Comparison of ENCODE assay signal across 17 cellular contexts in the genomic region with DNA sequence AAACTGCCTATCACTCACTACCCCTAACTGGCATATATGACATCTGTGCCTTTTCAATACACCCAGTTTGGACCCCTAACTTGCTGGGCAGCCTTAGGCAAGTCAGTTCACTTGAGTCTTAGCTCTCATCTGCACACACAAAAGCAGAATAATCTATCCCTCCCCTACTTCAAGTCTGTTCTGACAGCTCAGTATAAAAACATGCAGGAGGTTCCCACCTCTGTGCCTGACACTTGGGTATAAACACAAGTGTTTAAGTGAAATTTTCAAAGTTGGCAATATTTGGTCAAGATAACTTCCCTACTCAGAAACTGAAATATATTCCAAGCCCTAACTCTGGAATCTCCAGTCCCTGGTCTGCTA. TPM values are rescaled to one million over a fixed set of nuclear protein-coding genes. Genes with fewer than 3 reads are reported as not detected.
DNase-seq lines count a peak whose midpoint lies in the region; ATAC-seq and TF ChIP-seq lines count a peak whose summit lies in the region.
"Had no signal": no experiment of that assay in that cellular context is flagged by ENCODE, and none has a peak within 500 bp of the region (broad histone marks: within the 10 kb centered on the region; RNA-seq: fewer than 3 reads in every experiment).

No MANE protein-coding gene starts in this region.

- H3K36me3 ChIP-seq in GM23338 (ENCODE audit: insufficient read depth) = peaks cover 49% of the 10 kb centered on the region
- H3K36me3 ChIP-seq in mucosa of stomach (ENCODE audit: control insufficient read depth, insufficient read depth, low read length) = peaks cover 42% of the 10 kb centered on the region
- no peaks in the 10 kb centered on the region for H3K36me3 ChIP-seq in uterus
- H3K36me3 ChIP-seq: breast epithelium had no signal

- H3K4me3 Mint-ChIP-seq in Calu3 (ENCODE audit: low read depth, unreplicated experiment) (no peak overlapping the region), GM23338 (no peak overlapping the region)
- no peak overlapping the region for H3K4me3 Mint-ChIP-seq in activated CD8-positive, alpha-beta T cell treated with anti-CD3 and anti-CD28 coated beads for 36 hours

- no peaks in the 10 kb centered on the region for H3K9me3 ChIP-seq in mucosa of stomach (ENCODE audit: control insufficient read depth, low read length)
- H3K9me3 ChIP-seq in uterus = no peaks in the 10 kb centered on the region
- H3K9me3 ChIP-seq: breast epithelium, spleen, testis had no signal

- peaks cover 83% of the 10 kb centered on the region for H3F3A ChIP-seq in GM23338 (replicated peaks; ENCODE audit: low read depth)

- CTCF ChIA-PET in Calu3 (lab: Charles Lee) = interaction anchor here (1.6 kb wide), 1 partner anchor 9 kb away, joined by 3 read pairs; no protein-coding TSS in a partner anchor
- CTCF ChIA-PET in activated CD8-positive, alpha-beta T cell treated with anti-CD3 and anti-CD28 coated beads for 36 hours (lab: Charles Lee) = no interaction called here

- H3K27me3 Mint-ChIP-seq in Calu3 (ENCODE audit: unreplicated experiment) = no peaks in the 10 kb centered on the region
- H3K27me3 Mint-ChIP-seq in GM23338 (ENCODE audit: insufficient read depth, low read depth, poor library complexity) = peaks cover 58% of the 10 kb centered on the region
- H3K27me3 Mint-ChIP-seq in activated CD8-positive, alpha-beta T cell treated with anti-CD3 and anti-CD28 coated beads for 36 hours = no peaks in the 10 kb centered on the region
- H3K27me3 Mint-ChIP-seq: CD4-positive, CD25-positive, alpha-beta regulatory T cell had no signal

- H2AFZ ChIP-seq in GM23338 = no peak overlapping the region
- H2AFZ ChIP-seq: hepatocyte had no signal

- ATAC-seq in GM23338 (no peak), GM21528 (IDR thresholded peaks at IDR 0.05; ENCODE audit: low FRiP score, unreplicated experiment) (no peak)
- no peak for ATAC-seq in activated CD8-positive, alpha-beta T cell treated with anti-CD3 and anti-CD28 coated beads for 36 hours
- ATAC-seq: left lobe of liver had no signal

- no peak overlapping the region for H3K4me3 ChIP-seq in GM23338
- no peak overlapping the region for H3K4me3 ChIP-seq in mucosa of stomach (ENCODE audit: low read length)
- no peak overlapping the region for H3K4me3 ChIP-seq in uterus
- H3K4me3 ChIP-seq: breast epithelium, hepatocyte, spleen, testis had no signal

- peaks cover 99% of the 10 kb centered on the region for H3K36me3 Mint-ChIP-seq in Calu3 (ENCODE audit: insufficient read depth, unreplicated experiment)
- H3K36me3 Mint-ChIP-seq in GM23338 (ENCODE audit: low read depth) = peaks cover 91% of the 10 kb centered on the region
- peaks cover 60% of the 10 kb centered on the region for H3K36me3 Mint-ChIP-seq in activated CD8-positive, alpha-beta T cell treated with anti-CD3 and anti-CD28 coated beads for 36 hours (ENCODE audit: low read depth)

- no peak for TF ChIP-seq POLR2A in uterus (IDR thresholded peaks at IDR 0.05)

- DNase-seq in Calu3 (no peak), GM23338 (ENCODE audit: low spot score) (no peak), SW480 (ENCODE audit: low spot score) (no peak), uterus (no peak)
- DNase-seq in activated CD8-positive, alpha-beta T cell treated with anti-CD3 and anti-CD28 coated beads for 36 hours = no peak
- DNase-seq: CD4-positive, CD25-positive, alpha-beta regulatory T cell; NCI-H1417 treated with DMSO at 0.1 percent for 48 hours; NCI-H510A treated with DMSO at 0.1 percent for 48 hours; occipital lobe; RPMI8226; testis had no signal

- intact Hi-C loops in Calu3 (cut with micrococcal nuclease; ENCODE audit: unreplicated experiment) = no loop called here
- intact Hi-C loops in activated CD8-positive, alpha-beta T cell treated with anti-CD3 and anti-CD28 coated beads for 36 hours (cut with micrococcal nuclease) = no loop called here
- intact Hi-C loops in uterus (cut with DNase I; ENCODE audit: low total_unique reads) = no loop called here

- peak overlapping the region; percentile 52 for H3K27ac Mint-ChIP-seq in Calu3 (ENCODE audit: unreplicated experiment)
- peak overlapping the region; percentile 81 for H3K27ac Mint-ChIP-seq in GM23338
- H3K27ac Mint-ChIP-seq in activated CD8-positive, alpha-beta T cell treated with anti-CD3 and anti-CD28 coated beads for 36 hours = peak overlapping the region; percentile 63

- H3K4me1 Mint-ChIP-seq in Calu3 (ENCODE audit: low read depth, unreplicated experiment) = peaks cover 19% of the 10 kb centered on the region
- H3K4me1 Mint-ChIP-seq in GM23338 = peaks cover 17% of the 10 kb centered on the region; the same call in 2 of the 3 replicates
- H3K4me1 Mint-ChIP-seq in activated CD8-positive, alpha-beta T cell treated with anti-CD3 and anti-CD28 coated beads for 36 hours (ENCODE audit: low read depth) = peaks cover 56% of the 10 kb centered on the region

- H3K79me2 ChIP-seq in GM23338 (replicated peaks; ENCODE audit: insufficient read depth) = peaks cover 3% of the 10 kb centered on the region; the same call in 1 of the 2 replicates

- no TSS peak for BruUV-seq in Calu3 (replicated peaks; lab: Mats Ljungman, UMichigan)

- H3K27ac ChIP-seq in GM23338 (ENCODE audit: low read depth) (peak overlapping the region; percentile 93), uterus (no peak overlapping the region)
- H3K27ac ChIP-seq: hepatocyte, testis had no signal

- H3K9me2 ChIP-seq in GM23338 (ENCODE audit: insufficient read depth) = no peaks in the 10 kb centered on the region

- H3K9me3 Mint-ChIP-seq in Calu3 (ENCODE audit: low read depth, unreplicated experiment) = no peaks in the 10 kb centered on the region
- no peaks in the 10 kb centered on the region; the same call in 1 of the 3 replicates for H3K9me3 Mint-ChIP-seq in GM23338
- no peaks in the 10 kb centered on the region for H3K9me3 Mint-ChIP-seq in activated CD8-positive, alpha-beta T cell treated with anti-CD3 and anti-CD28 coated beads for 36 hours
- H3K9me3 Mint-ChIP-seq: CD4-positive, CD25-positive, alpha-beta regulatory T cell had no signal

- POLR2A ChIA-PET in activated CD8-positive, alpha-beta T cell treated with anti-CD3 and anti-CD28 coated beads for 36 hours (lab: Charles Lee) = interaction anchor here (0.9 to 5.0 kb wide), 5 partner anchors 12 to 89 kb away, joined by 3 to 51 read pairs (median 3); partner anchors contain the start of gene CANX

- peak overlapping the region; percentile 17 for H3K9ac ChIP-seq in mucosa of stomach (ENCODE audit: low read length)

- TF ChIP-seq CTCF in Calu3 (IDR thresholded peaks at IDR 0.05; ENCODE audit: unreplicated experiment) = no peak
- no peak for TF ChIP-seq CTCF in GM23338 (conservative IDR thresholded peaks at IDR 0.05; ENCODE audit: low read depth in 2 of 2)
- no peak for TF ChIP-seq CTCF in activated CD8-positive, alpha-beta T cell treated with anti-CD3 and anti-CD28 coated beads for 36 hours (IDR thresholded peaks at IDR 0.05)
- TF ChIP-seq CTCF in uterus (IDR thresholded peaks at IDR 0.05) = no peak

- H3K4me1 ChIP-seq in GM23338 (ENCODE audit: insufficient read depth) (no peaks in the 10 kb centered on the region; the same call in 1 of the 2 replicates), mucosa of stomach (ENCODE audit: control insufficient read depth, insufficient read depth, low read length) (peaks cover 3% of the 10 kb centered on the region), uterus (no peaks in the 10 kb centered on the region)
- H3K4me1 ChIP-seq: breast epithelium had no signal

- no peak overlapping the region for H3K4me2 ChIP-seq in GM23338
- H3K4me2 ChIP-seq: hepatocyte had no signal

- H3K27me3 ChIP-seq in GM23338 (ENCODE audit: insufficient read depth) = no peaks in the 10 kb centered on the region
- no peaks in the 10 kb centered on the region for H3K27me3 ChIP-seq in mucosa of stomach (ENCODE audit: control insufficient read depth, insufficient read depth, low read length)
- H3K27me3 ChIP-seq in uterus = no peaks in the 10 kb centered on the region
- H3K27me3 ChIP-seq: breast epithelium, hepatocyte, spleen, testis had no signal

- H4K20me1 ChIP-seq in GM23338 (replicated peaks; ENCODE audit: insufficient read depth) = peaks cover 44% of the 10 kb centered on the region

RNA-seq across cellular contexts. Expression of gene HNRNPH1, which starts 12.6 kb away (rescaled TPM):
- total RNA-seq in Calu3 (2022) (765 and 870 TPM in 2 replicates), uterus (1,000 to 10,000 TPM in 1 of 4 donors, 100 to 1,000 TPM in 3; 237 to 1,003 (median 495) TPM)
- total RNA-seq in GM23338 (2014; rRNA removed; shearing (Covaris generic)) = 572 and 715 TPM in 2 replicates
- 330 and 410 TPM in 2 replicates for polyA plus RNA-seq in GM23338 (2016; fragmentation: Nextera tagmentation; extraction: Ambion mirVana)
- 100 to 1,000 TPM; 706 to 709 TPM for total RNA-seq in activated CD8-positive, alpha-beta T cell treated with anti-CD3 and anti-CD28 coated beads for 36 hours
